ENCODE assay signal across 14 cellular contexts in genomic region chr3:30343067-30343831, GRCh38.
DNase-seq lines count a peak whose midpoint lies in the region; ATAC-seq and TF ChIP-seq lines count a peak whose summit lies in the region.
"Had no signal": no experiment of that assay in that cellular context is flagged by ENCODE, and none has a peak within 500 bp of the region (broad histone marks: within the 10 kb centered on the region; RNA-seq: fewer than 3 reads in every experiment).

No MANE protein-coding gene starts in this region.

- TF ChIP-seq POLR2A in IMR-90 (IDR thresholded peaks at IDR 0.05; ENCODE audit: low read depth, low read length) (no peak), right lobe of liver (IDR thresholded peaks at IDR 0.05) (no peak)

- peak overlapping the region; percentile 61; the same call in 1 of the 2 replicates for H3K4ac ChIP-seq in IMR-90 (ENCODE audit: low read depth, low read length)

- dilution Hi-C loops in IMR-90 (cut with HindIII; ENCODE audit: low sequenced_read_pairs, unreplicated experiment) = no loop called here

- peak overlapping the region; percentile 66; the same call in 1 of the 2 replicates for H3K56ac ChIP-seq in IMR-90 (ENCODE audit: extremely low read depth, insufficient read depth, low read length)

- TF ChIP-seq CTCF in IMR-90 (conservative IDR thresholded peaks at IDR 0.05; ENCODE audit: low read depth, low read length) (no peak), MCF 10A (IDR thresholded peaks at IDR 0.05; ENCODE audit: unreplicated experiment) (no peak), right lobe of liver (IDR thresholded peaks at IDR 0.05) (no peak), WTC11 (IDR thresholded peaks at IDR 0.05) (no peak)

- peak overlapping the region; percentile 76; the same call in 1 of the 2 replicates for H4K5ac ChIP-seq in IMR-90 (ENCODE audit: low read depth, low read length)

- H4K91ac ChIP-seq in IMR-90 (ENCODE audit: insufficient read depth, low read depth, low read length) = 0 out of 2 replicates have a peak overlapping the region, but pooled peaks have one; percentile 33

- no peak for ATAC-seq in IMR-90 (ENCODE audit: low read depth)
- ATAC-seq in right lobe of liver = peak in 3 of 4 donors; percentile 16 to 67 (median 21)
- no peak for ATAC-seq in WTC11
- ATAC-seq in GM18909 (IDR thresholded peaks at IDR 0.05; ENCODE audit: poor library complexity, unreplicated experiment) = no peak

- H2BK120ac ChIP-seq in IMR-90 (ENCODE audit: low read depth, low read length) = peak overlapping the region; percentile 91; the same call in 1 of the 2 replicates

- peak overlapping the region; percentile 83; the same call in 2 of the 3 replicates for H2BK15ac ChIP-seq in IMR-90 (ENCODE audit: low read depth, low read length)

- TF ChIP-seq RAD21 in IMR-90 (IDR thresholded peaks at IDR 0.05; ENCODE audit: low read length) = no peak

- CTCF ChIA-PET in IMR-90 (lab: Yijun Ruan, JAX) (interaction anchor here (1.2 kb wide), 1 partner anchor 9 kb away, joined by 4 read pairs; no protein-coding TSS in a partner anchor), MCF 10A (lab: Yijun Ruan, JAX) (interaction anchor here (1.0 kb wide), 1 partner anchor 350 kb away, joined by 3 read pairs; no protein-coding TSS in a partner anchor), WTC11 (lab: Charles Lee) (interaction anchor here (1.0 kb wide), 1 partner anchor 300 kb away, joined by 3 read pairs; no protein-coding TSS in a partner anchor)

- intact Hi-C loops in IMR-90 (cut with micrococcal nuclease) (no loop called here), MCF 10A (cut with micrococcal nuclease) (loop anchor here (2.0 kb wide), 1 partner anchor 230 kb away; no protein-coding TSS in a partner anchor), right lobe of liver (cut with DNase I) (no loop called here)

- H3K36me3 ChIP-seq in IMR-90 (ENCODE audit: control insufficient read depth, insufficient read depth, low read length) (no peaks in the 10 kb centered on the region), right lobe of liver (no peaks in the 10 kb centered on the region), subcutaneous abdominal adipose tissue (ENCODE audit: control insufficient read depth in 5 of 5, insufficient read depth in 5 of 5, low read length in 5 of 5) (no peaks in the 10 kb centered on the region)
- H3K36me3 ChIP-seq: BLaER1 treated with 17β-estradiol and CSF1 and Interleukin-3, amounts not matched to agents 10 nM and 100 nM had no signal

- peak overlapping the region; percentile 87 for H2BK5ac ChIP-seq in IMR-90 (ENCODE audit: low read depth, low read length, poor library complexity, severe bottlenecking)

- in situ Hi-C loops in IMR-90 (cut with MboI; ENCODE audit: low sequenced_read_pairs) = no loop called here

- H3K9me1 ChIP-seq in IMR-90 (ENCODE audit: insufficient read depth, low read length) = peaks cover 3% of the 10 kb centered on the region; the same call in 1 of the 2 replicates

- H3K4me1 ChIP-seq in IMR-90 (ENCODE audit: control insufficient read depth, insufficient read depth, low read length) = peaks cover 10% of the 10 kb centered on the region; the same call in 1 of the 2 replicates
- no peaks in the 10 kb centered on the region for H3K4me1 ChIP-seq in right lobe of liver
- H3K4me1 ChIP-seq in subcutaneous abdominal adipose tissue (ENCODE audit: control insufficient read depth in 5 of 5, insufficient read depth in 5 of 5, low read length in 5 of 5) = peaks cover 0 to 24% (median 0%) of the 10 kb centered on the region in 5 donors

- H4K20me1 ChIP-seq in IMR-90 (ENCODE audit: insufficient read depth, low read length) = no peaks in the 10 kb centered on the region
- H4K20me1 ChIP-seq: BLaER1 treated with 17β-estradiol and CSF1 and Interleukin-3, amounts not matched to agents 10 nM and 100 nM had no signal

- WGBS in IMR-90 (ENCODE audit: extremely low coverage in 2 of 2, insufficient read length in 1 of 2), 2 experiments = no CpG with 5 or more reads among the region's 4 CpGs
- 60% methylated on average over 4 of the region's 4 CpGs for WGBS in right lobe of liver (ENCODE audit: insufficient coverage, low coverage, low lambda C conversion rate, missing lambda C conversion rate)

- H3K27me3 ChIP-seq in IMR-90 (ENCODE audit: control insufficient read depth, insufficient read depth, low read length) = no peaks in the 10 kb centered on the region
- no peaks in the 10 kb centered on the region for H3K27me3 ChIP-seq in right lobe of liver
- no peaks in the 10 kb centered on the region for H3K27me3 ChIP-seq in subcutaneous abdominal adipose tissue (ENCODE audit: control insufficient read depth in 5 of 5, insufficient read depth in 4 of 5, low read length in 5 of 5)
- H3K27me3 ChIP-seq: BLaER1 treated with 17β-estradiol and CSF1 and Interleukin-3, amounts not matched to agents 10 nM and 100 nM had no signal

- no peaks in the 10 kb centered on the region for H3K9me3 ChIP-seq in IMR-90 (ENCODE audit: control insufficient read depth, insufficient read depth, low read length)
- H3K9me3 ChIP-seq in right lobe of liver = no peaks in the 10 kb centered on the region
- H3K9me3 ChIP-seq in subcutaneous abdominal adipose tissue (ENCODE audit: control insufficient read depth in 5 of 5, low read length in 5 of 5) = no peaks in the 10 kb centered on the region
- H3K9me3 ChIP-seq: BLaER1 treated with 17β-estradiol and CSF1 and Interleukin-3, amounts not matched to agents 10 nM and 100 nM had no signal

- H3K9me3 Mint-ChIP-seq in MCF 10A (ENCODE audit: unreplicated experiment) (no peaks in the 10 kb centered on the region), WTC11 (0 out of 2 replicates have a peak, but pooled peaks cover under 1% of the 10 kb centered on the region)

- H3K27ac ChIP-seq in IMR-90 (ENCODE audit: insufficient read depth, low read length) (peak overlapping the region; percentile 15; the same call in 1 of the 2 replicates), right lobe of liver (no peak overlapping the region), subcutaneous abdominal adipose tissue (ENCODE audit: low read depth, low read length) (peak overlapping the region; percentile 55)
- H3K27ac ChIP-seq: BLaER1 treated with 17β-estradiol and CSF1 and Interleukin-3, amounts not matched to agents 10 nM and 100 nM had no signal

- H3K4me1 Mint-ChIP-seq in MCF 10A (ENCODE audit: insufficient read depth, unreplicated experiment) (peaks cover 46% of the 10 kb centered on the region), WTC11 (peaks cover 17% of the 10 kb centered on the region)

- no peak overlapping the region for H2AK9ac ChIP-seq in IMR-90 (replicated peaks; ENCODE audit: low read depth, low read length, poor library complexity)

- H3K14ac ChIP-seq in IMR-90 (replicated peaks; ENCODE audit: low read depth, low read length) = peak overlapping the region; percentile 16; the same call in 1 of the 2 replicates

- H3K4me3 ChIP-seq in IMR-90 (ENCODE audit: insufficient read depth, low read depth, low read length) (no peak overlapping the region), right lobe of liver (no peak overlapping the region), subcutaneous abdominal adipose tissue (ENCODE audit: low read depth in 1 of 5, low read length in 5 of 5) (no peak overlapping the region)
- H3K4me3 ChIP-seq: BLaER1 treated with 17β-estradiol and CSF1 and Interleukin-3, amounts not matched to agents 10 nM and 100 nM; lung had no signal

- no peak overlapping the region for H2AFZ ChIP-seq in IMR-90 (replicated peaks; ENCODE audit: low read length, poor library complexity)

- H3K27me3 Mint-ChIP-seq in MCF 10A (ENCODE audit: insufficient read depth, unreplicated experiment) (no peaks in the 10 kb centered on the region), WTC11 (ENCODE audit: low read depth) (no peaks in the 10 kb centered on the region)
- H3K27me3 Mint-ChIP-seq: activated naive CD8-positive, alpha-beta T cell had no signal

- peak overlapping the region; percentile 80; the same call in 1 of the 2 replicates for H3K18ac ChIP-seq in IMR-90 (ENCODE audit: low read depth, low read length)

- H2BK20ac ChIP-seq in IMR-90 (ENCODE audit: low read depth, low read length) = peak overlapping the region; percentile 70

- no peak overlapping the region for H3K4me2 ChIP-seq in IMR-90 (ENCODE audit: low read depth, low read length)
- H3K4me2 ChIP-seq: BLaER1 treated with 17β-estradiol and CSF1 and Interleukin-3, amounts not matched to agents 10 nM and 100 nM had no signal

- peak overlapping the region; percentile 37 to 64; a peak in 2 of 4 replicates for H4K8ac ChIP-seq in IMR-90 (ENCODE audit: low read depth in 2 of 2, low read length in 2 of 2)

- BruUV-seq in IMR-90 (replicated peaks; lab: Mats Ljungman, UMichigan) (no TSS peak), MCF 10A (replicated peaks; lab: Mats Ljungman, UMichigan) (no TSS peak)

- no peak overlapping the region; the same call in 1 of the 2 replicates for H3K23ac ChIP-seq in IMR-90 (ENCODE audit: low read depth, low read length)

- H3K4me3 Mint-ChIP-seq in MCF 10A (ENCODE audit: unreplicated experiment) (peak overlapping the region; percentile 38), WTC11 (no peak overlapping the region)

- no peaks in the 10 kb centered on the region for H3K36me3 Mint-ChIP-seq in MCF 10A (ENCODE audit: insufficient read depth, unreplicated experiment)
- H3K36me3 Mint-ChIP-seq in WTC11 = no peaks in the 10 kb centered on the region

- peak overlapping the region; percentile 94 for H3K27ac Mint-ChIP-seq in MCF 10A (ENCODE audit: low read depth, unreplicated experiment)
- no peak overlapping the region for H3K27ac Mint-ChIP-seq in WTC11

- DNase-seq in IMR-90 = no peak
- DNase-seq in MCF 10A (ENCODE audit: unreplicated experiment) = no peak
- DNase-seq in right lobe of liver = no peak
- DNase-seq in EL = no peak
- no peak for DNase-seq in middle frontal gyrus (ENCODE audit: extremely low spot score, low spot score)
- no peak for DNase-seq in WTC11 (ENCODE audit: low spot score)
- DNase-seq: DND-41, Kasumi-1, NCI-H510A had no signal

- H3K9ac ChIP-seq in IMR-90 (ENCODE audit: low read depth, low read length) (no peak overlapping the region), subcutaneous abdominal adipose tissue (ENCODE audit: low read length in 5 of 5) (no peak overlapping the region)
- H3K9ac ChIP-seq: BLaER1 treated with 17β-estradiol and CSF1 and Interleukin-3, amounts not matched to agents 10 nM and 100 nM had no signal

- POLR2A ChIA-PET in IMR-90 (lab: Charles Lee; ENCODE audit: unreplicated experiment) = no interaction called here
- POLR2A ChIA-PET in MCF 10A (lab: Yijun Ruan, JAX) = interaction anchor here (0.7 to 3.1 kb wide), 7 partner anchors 12 to 263 kb away, joined by 3 to 11 read pairs (median 4); partner anchors contain the start of gene TGFBR2
- POLR2A ChIA-PET in WTC11 (lab: Charles Lee) = no interaction called here

- peak overlapping the region; percentile 72; the same call in 1 of the 2 replicates for H2AK5ac ChIP-seq in IMR-90 (ENCODE audit: low read depth, low read length)

- no peaks in the 10 kb centered on the region for H3K79me1 ChIP-seq in IMR-90 (ENCODE audit: low read depth in 1 of 2, low read length in 2 of 2)

TF ChIP-seq in IMR-90, 13 proteins besides CTCF, POLR2A, EP300 and RAD21 (continues in another document):
- no peak for TF ChIP-seq BHLHE40 (IDR thresholded peaks at IDR 0.05; ENCODE audit: low read depth, low read length)

TF ChIP-seq in WTC11, 78 proteins besides CTCF, POLR2A, EP300 and RAD21 (continues in another document):
- TF ChIP-seq, protein P1, sequence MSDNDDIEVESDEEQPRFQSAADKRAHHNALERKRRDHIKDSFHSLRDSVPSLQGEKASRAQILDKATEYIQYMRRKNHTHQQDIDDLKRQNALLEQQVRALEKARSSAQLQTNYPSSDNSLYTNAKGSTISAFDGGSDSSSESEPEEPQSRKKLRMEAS (CRISPR knock-in tag; IDR thresholded peaks at IDR 0.05) = no peak

Comparison
In these comparisons a context has a peak if more than half of its experiments do, and no peak if none do; other contexts are left out.
1. ATAC-seq: peak in right lobe of liver (3 of 4); none in IMR-90 (single experiment), WTC11 (single experiment) and GM18909 (single experiment).
2. H3K27ac ChIP-seq: peak in IMR-90 (single experiment) and subcutaneous abdominal adipose tissue (single experiment); none in right lobe of liver (0 of 3).